13 cellular contexts compared by ENCODE assay signal in the genomic region with DNA sequence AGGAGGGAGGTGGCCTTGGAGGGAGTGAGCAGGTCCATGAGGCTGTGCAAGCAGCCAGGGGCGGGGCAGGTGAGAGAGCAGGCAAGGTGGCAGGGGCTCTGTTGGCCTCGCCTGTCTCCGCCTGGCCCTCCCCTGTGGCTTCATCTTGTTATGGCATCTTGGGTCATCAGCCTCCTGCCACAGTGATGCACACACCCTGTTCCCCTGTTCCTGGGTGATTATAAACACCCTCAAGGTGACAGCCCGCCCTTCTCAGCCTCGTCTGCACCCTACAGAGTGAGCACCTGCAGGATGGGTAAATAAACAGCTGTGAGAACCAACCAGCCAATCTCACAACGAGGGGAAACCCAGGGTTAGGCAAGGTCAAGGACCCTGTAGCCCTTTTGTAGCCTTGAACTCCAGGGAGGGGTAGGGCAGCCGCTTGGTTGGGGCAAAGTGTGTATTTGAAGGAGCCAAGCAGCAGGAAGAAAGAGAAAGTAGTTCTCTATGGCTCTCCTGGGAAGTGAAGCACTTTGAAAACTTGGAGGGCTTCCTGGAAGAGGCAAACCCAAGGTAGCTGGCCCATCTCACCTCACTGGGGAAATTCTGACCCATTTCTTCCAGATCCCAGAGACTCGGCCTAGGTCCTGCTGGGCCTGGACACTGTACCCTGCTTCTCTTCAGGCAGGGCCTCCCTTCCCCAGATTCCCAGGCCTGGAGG.
DNase-seq lines count a peak whose midpoint lies in the region; ATAC-seq lines count a peak whose summit lies in the region.
"Had no signal": no experiment of that assay in that cellular context is flagged by ENCODE, and none has a peak within 500 bp of the region (broad histone marks: within the 10 kb centered on the region; RNA-seq: fewer than 3 reads in every experiment).

No MANE protein-coding gene starts in this region.

- H3K36me3 Mint-ChIP-seq in stimulated activated effector memory CD8-positive, alpha-beta T cell treated with anti-CD3 and anti-CD28 coated beads, Interleukin-12 subunit alpha, Interleukin-12 subunit beta, amount 100 ng/mL, for 72 hours, result no peaks in the 10 kb centered on the region
- H3K36me3 Mint-ChIP-seq: stimulated activated memory B cell treated with anti-CD40 and anti-IgM and Interleukin-4, amounts not matched to agents 10 μg/mL and 1 μg/mL and 100 μg/mL, for 72 hours had no signal

- H3K36me3 ChIP-seq in SJCRH30, result no peaks in the 10 kb centered on the region

- H3K27ac Mint-ChIP-seq in stimulated activated effector memory CD8-positive, alpha-beta T cell treated with anti-CD3 and anti-CD28 coated beads, Interleukin-12 subunit alpha, Interleukin-12 subunit beta, amount 100 ng/mL, for 72 hours, result peak overlapping the region; percentile 87
- H3K27ac Mint-ChIP-seq: stimulated activated memory B cell treated with anti-CD40 and anti-IgM and Interleukin-4, amounts not matched to agents 10 μg/mL and 1 μg/mL and 100 μg/mL, for 72 hours had no signal

- H3K27ac ChIP-seq in SJCRH30, result no peak overlapping the region; the same call in 1 of the 2 replicates
- H3K27ac ChIP-seq: KMS-11 had no signal

- peak overlapping the region; percentile 14 for H3K4me3 Mint-ChIP-seq in stimulated activated effector memory CD8-positive, alpha-beta T cell treated with anti-CD3 and anti-CD28 coated beads, Interleukin-12 subunit alpha, Interleukin-12 subunit beta, amount 100 ng/mL, for 72 hours
- H3K4me3 Mint-ChIP-seq: stimulated activated memory B cell treated with anti-CD40 and anti-IgM and Interleukin-4, amounts not matched to agents 10 μg/mL and 1 μg/mL and 100 μg/mL, for 72 hours had no signal

- ATAC-seq in stimulated activated effector memory CD8-positive, alpha-beta T cell treated with anti-CD3 and anti-CD28 coated beads, Interleukin-12 subunit alpha, Interleukin-12 subunit beta, amount 100 ng/mL, for 72 hours, result peak; percentile 50
- no peak for ATAC-seq in HG02981 (IDR thresholded peaks at IDR 0.05; ENCODE audit: unreplicated experiment)
- ATAC-seq: stimulated activated memory B cell treated with anti-CD40 and anti-IgM and Interleukin-4, amounts not matched to agents 10 μg/mL and 1 μg/mL and 100 μg/mL, for 72 hours had no signal

- H3K4me1 Mint-ChIP-seq in stimulated activated effector memory CD8-positive, alpha-beta T cell treated with anti-CD3 and anti-CD28 coated beads, Interleukin-12 subunit alpha, Interleukin-12 subunit beta, amount 100 ng/mL, for 72 hours, result peaks cover 12% of the 10 kb centered on the region
- H3K4me1 Mint-ChIP-seq: stimulated activated memory B cell treated with anti-CD40 and anti-IgM and Interleukin-4, amounts not matched to agents 10 μg/mL and 1 μg/mL and 100 μg/mL, for 72 hours had no signal

- H3K9me3 Mint-ChIP-seq in stimulated activated effector memory CD8-positive, alpha-beta T cell treated with anti-CD3 and anti-CD28 coated beads, Interleukin-12 subunit alpha, Interleukin-12 subunit beta, amount 100 ng/mL, for 72 hours, result peaks cover 5% of the 10 kb centered on the region

- no peaks in the 10 kb centered on the region for H3K27me3 ChIP-seq in SJCRH30

- H3K4me3 ChIP-seq in SJCRH30, result peak overlapping the region; percentile 27

- H3K9me3 ChIP-seq in SJCRH30 (replicated peaks), result peaks cover 22% of the 10 kb centered on the region

- DNase-seq in NCI-H524 (lab: John Stamatoyannopoulos, UW) (peak; percentile 51 to 58), NCI-H524 treated with DMSO at 0.1 percent for 48 hours (lab: John Stamatoyannopoulos, UW) (no peak), SJCRH30 (peak in 1 of 2 experiments; percentile 27), islet precursor cell (peak; percentile 54), retina (no peak)
- DNase-seq in stimulated activated effector memory CD8-positive, alpha-beta T cell treated with anti-CD3 and anti-CD28 coated beads, Interleukin-12 subunit alpha, Interleukin-12 subunit beta, amount 100 ng/mL, for 72 hours (ENCODE audit: low spot score in 2 of 2), result no peak
- no peak for DNase-seq in activated CD4-positive, alpha-beta T cell treated with anti-CD3 and anti-CD28 coated beads for 48 hours
- DNase-seq: ACHN; amniotic stem cell; stimulated activated CD4-positive, alpha-beta T cell treated with anti-CD3 and anti-CD28 coated beads, Interleukin-15, amount 100 ng/mL, for 24 hours had no signal

- peaks cover 13% of the 10 kb centered on the region for H3K4me1 ChIP-seq in SJCRH30

Comparison
In these comparisons a context has a peak if more than half of its experiments do, and no peak if none do; other contexts are left out.
1. DNase-seq: peak in NCI-H524 (2 of 2) and islet precursor cell (single experiment); none in NCI-H524 treated with DMSO at 0.1 percent for 48 hours (single experiment), stimulated activated effector memory CD8-positive, alpha-beta T cell treated with anti-CD3 and anti-CD28 coated beads, Interleukin-12 subunit alpha, Interleukin-12 subunit beta, amount 100 ng/mL, for 72 hours (0 of 2), retina (single experiment) and activated CD4-positive, alpha-beta T cell treated with anti-CD3 and anti-CD28 coated beads for 48 hours (single experiment).